Comparison of ENCODE assay signal across 25 cellular contexts in genomic region chr9:135345775-135346433, GRCh38.
DNase-seq lines count a peak whose midpoint lies in the region; TF ChIP-seq lines count a peak whose summit lies in the region.
"Had no signal": no experiment of that assay in that cellular context is flagged by ENCODE, and none has a peak within 500 bp of the region (broad histone marks: within the 10 kb centered on the region; RNA-seq: fewer than 3 reads in every experiment).

No MANE protein-coding gene starts in this region.

- no peak overlapping the region for H3K4me3 Mint-ChIP-seq in CD14-positive monocyte
- H3K4me3 Mint-ChIP-seq in activated CD4-positive, alpha-beta T cell treated with anti-CD3 and anti-CD28 coated beads, Interleukin-2, amount 10 ng/mL, durations not matched to agents 7 days and 5 days: no peak overlapping the region
- H3K4me3 Mint-ChIP-seq: CD8-positive, alpha-beta memory T cell had no signal

- peak overlapping the region; percentile 58 for H3K27ac ChIP-seq in cingulate gyrus (ENCODE audit: low read depth, low read length)
- H3K27ac ChIP-seq: 22Rv1, KMS-11, PC-9, RWPE1, SJCRH30 had no signal

- no peaks in the 10 kb centered on the region for H3K9me3 Mint-ChIP-seq in CD14-positive monocyte
- no peaks in the 10 kb centered on the region for H3K9me3 Mint-ChIP-seq in activated CD4-positive, alpha-beta T cell treated with anti-CD3 and anti-CD28 coated beads, Interleukin-2, amount 10 ng/mL, durations not matched to agents 7 days and 5 days
- H3K9me3 Mint-ChIP-seq: CD8-positive, alpha-beta memory T cell had no signal

- DNase-seq in activated CD8-positive, alpha-beta memory T cell treated with anti-CD3 and anti-CD28 coated beads, Interleukin-2, amount 50 U/mL, for 4 hours: peak; percentile 5
- no peak for DNase-seq in activated CD8-positive, alpha-beta memory T cell treated with anti-CD3 and anti-CD28 coated beads, Interleukin-2, amount 50 U/mL, for 48 hours
- DNase-seq in CD14-positive monocyte (ENCODE audit: low spot score) (peak; percentile 35), occipital lobe (lab: John Stamatoyannopoulos, UW) (peak; percentile 57), NCI-H2029 (lab: John Stamatoyannopoulos, UW) (no peak), A172 (ENCODE audit: low spot score) (no peak)
- no peak for DNase-seq in activated CD4-positive, alpha-beta T cell treated with anti-CD3 and anti-CD28 coated beads, Interleukin-2, amount 10 ng/mL, durations not matched to agents 7 days and 5 days
- DNase-seq: AML-193; C1 segment of cervical spinal cord; Calu3; CD8-positive, alpha-beta memory T cell; GDM1; IMR-90; NCI-H1092 treated with DMSO at 0.1 percent for 48 hours; NCI-H1436 treated with DMSO at 0.1 percent for 48 hours; NCI-H1930; NCI-H226; NCI-H510A treated with DMSO at 0.1 percent for 48 hours; NCI-H748 treated with DMSO at 0.1 percent for 48 hours; PC-9; SJCRH30 had no signal

- TF ChIP-seq CTCF in CD14-positive monocyte (IDR thresholded peaks at IDR 0.05): no peak

- CTCF ChIA-PET in activated CD4-positive, alpha-beta T cell treated with anti-CD3 and anti-CD28 coated beads, Interleukin-2, amount 10 ng/mL, durations not matched to agents 7 days and 5 days (lab: Charles Lee): no interaction called here

- H3K27me3 Mint-ChIP-seq in CD14-positive monocyte (ENCODE audit: low read depth in 3 of 3): peaks cover 10 to 13% (median 12%) of the 10 kb centered on the region in 3 donors
- no peaks in the 10 kb centered on the region for H3K27me3 Mint-ChIP-seq in activated CD4-positive, alpha-beta T cell treated with anti-CD3 and anti-CD28 coated beads, Interleukin-2, amount 10 ng/mL, durations not matched to agents 7 days and 5 days

- no peaks in the 10 kb centered on the region for H3K4me1 Mint-ChIP-seq in CD14-positive monocyte
- no peaks in the 10 kb centered on the region for H3K4me1 Mint-ChIP-seq in activated CD4-positive, alpha-beta T cell treated with anti-CD3 and anti-CD28 coated beads, Interleukin-2, amount 10 ng/mL, durations not matched to agents 7 days and 5 days
- H3K4me1 Mint-ChIP-seq: CD8-positive, alpha-beta memory T cell had no signal

- no peaks in the 10 kb centered on the region for H3K36me3 Mint-ChIP-seq in CD14-positive monocyte
- H3K36me3 Mint-ChIP-seq in activated CD4-positive, alpha-beta T cell treated with anti-CD3 and anti-CD28 coated beads, Interleukin-2, amount 10 ng/mL, durations not matched to agents 7 days and 5 days (ENCODE audit: low read depth): no peaks in the 10 kb centered on the region
- H3K36me3 Mint-ChIP-seq: CD8-positive, alpha-beta memory T cell had no signal

- no peak overlapping the region for H3K27ac Mint-ChIP-seq in CD14-positive monocyte
- H3K27ac Mint-ChIP-seq in activated CD4-positive, alpha-beta T cell treated with anti-CD3 and anti-CD28 coated beads, Interleukin-2, amount 10 ng/mL, durations not matched to agents 7 days and 5 days: no peak overlapping the region
- H3K27ac Mint-ChIP-seq: CD8-positive, alpha-beta memory T cell had no signal

- POLR2A ChIA-PET in activated CD4-positive, alpha-beta T cell treated with anti-CD3 and anti-CD28 coated beads, Interleukin-2, amount 10 ng/mL, durations not matched to agents 7 days and 5 days (lab: Charles Lee): no interaction called here

- intact Hi-C loops in CD14-positive monocyte (cut with micrococcal nuclease): loop anchor here in 1 of 2 donors (2.0 kb wide), 1 partner anchor 647 kb away; no protein-coding TSS in a partner anchor

Comparison
In these comparisons a context has a peak if more than half of its experiments do, and no peak if none do; other contexts are left out.
1. DNase-seq: peak in activated CD8-positive, alpha-beta memory T cell treated with anti-CD3 and anti-CD28 coated beads, Interleukin-2, amount 50 U/mL, for 4 hours (single experiment), CD14-positive monocyte (single experiment) and occipital lobe (single experiment); none in activated CD8-positive, alpha-beta memory T cell treated with anti-CD3 and anti-CD28 coated beads, Interleukin-2, amount 50 U/mL, for 48 hours (single experiment), NCI-H2029 (single experiment), activated CD4-positive, alpha-beta T cell treated with anti-CD3 and anti-CD28 coated beads, Interleukin-2, amount 10 ng/mL, durations not matched to agents 7 days and 5 days (single experiment) and A172 (single experiment).